In genomic region chr3:72560857-72561675, GRCh38 we compare ENCODE assay signal across 21 cellular contexts.
DNase-seq lines count a peak whose midpoint lies in the region; ATAC-seq lines count a peak whose summit lies in the region.
"Had no signal": no experiment of that assay in that cellular context is flagged by ENCODE, and none has a peak within 500 bp of the region (broad histone marks: within the 10 kb centered on the region; RNA-seq: fewer than 3 reads in every experiment).

No MANE protein-coding gene starts in this region.

- no peak for ATAC-seq in HG03097 (IDR thresholded peaks at IDR 0.05; ENCODE audit: low FRiP score, unreplicated experiment)
- ATAC-seq: mucosa of descending colon; stimulated activated naive CD8-positive, alpha-beta T cell treated with anti-CD3 and anti-CD28 coated beads, Interleukin-15, Interleukin-2, amounts not matched to agents 100 U/mL and 50 U/mL, for 24 hours; T-helper 17 cell had no signal

- no peaks in the 10 kb centered on the region for H3K27me3 ChIP-seq in HAP-1 (ENCODE audit: low read depth)
- H3K27me3 ChIP-seq: tibial artery had no signal

- no peak overlapping the region for H3K4me3 ChIP-seq in HAP-1
- H3K4me3 ChIP-seq: mucosa of descending colon, tibial artery had no signal

- no peaks in the 10 kb centered on the region for H3K9me3 ChIP-seq in HAP-1
- H3K9me3 ChIP-seq: mucosa of descending colon had no signal

- H3K36me3 ChIP-seq in HAP-1 (replicated peaks) = no peaks in the 10 kb centered on the region
- H3K36me3 ChIP-seq: tibial artery had no signal

- in situ Hi-C loops in HAP-1 (cut with MboI; ENCODE audit: low sequenced_read_pairs) = no loop called here

- H3K4me1 ChIP-seq in HAP-1 = no peaks in the 10 kb centered on the region; the same call in 1 of the 2 replicates
- H3K4me1 ChIP-seq: tibial artery had no signal

- DNase-seq in HAP-1 (ENCODE audit: low spot score in 2 of 2) (peak; percentile 45 to 53), astrocyte of the hippocampus (ENCODE audit: low read depth, low spot score) (peak; percentile 44), globus pallidus (ENCODE audit: low spot score) (peak; percentile 42), renal cortical epithelial cell (ENCODE audit: low read depth) (peak; percentile 45), islet precursor cell (no peak), HK-2 (ENCODE audit: unreplicated experiment) (no peak)
- DNase-seq in stimulated activated CD4-positive, alpha-beta T cell treated with anti-CD3 and anti-CD28 coated beads, Interleukin-4, amount 100 ng/mL, for 24 hours = no peak
- DNase-seq: activated CD4-positive, alpha-beta T cell treated with anti-CD3 and anti-CD28 coated beads, Interleukin-2, amount 10 ng/mL, durations not matched to agents 7 days and 5 days; CD4-positive, alpha-beta T cell; DMS 273 treated with DMSO at 0.1 percent for 48 hours; glutamatergic neuron; mucosa of descending colon; NCI-H1417 treated with DMSO at 0.1 percent for 48 hours; NCI-H2107; NCI-H524; small intestine; stimulated activated CD4-positive, alpha-beta T cell treated with anti-CD3 and anti-CD28 coated beads, Interleukin-4, amount 100 ng/mL, for 1 hour; stimulated activated naive CD8-positive, alpha-beta T cell treated with anti-CD3 and anti-CD28 coated beads, Interleukin-15, Interleukin-2, amounts not matched to agents 100 U/mL and 50 U/mL, for 24 hours; T-helper 17 cell; tibial artery had no signal

Comparison
In these comparisons a context has a peak if more than half of its experiments do, and no peak if none do; other contexts are left out.
1. DNase-seq: peak in HAP-1 (2 of 2), astrocyte of the hippocampus (single experiment), globus pallidus (single experiment) and renal cortical epithelial cell (single experiment); none in islet precursor cell (single experiment), stimulated activated CD4-positive, alpha-beta T cell treated with anti-CD3 and anti-CD28 coated beads, Interleukin-4, amount 100 ng/mL, for 24 hours (single experiment) and HK-2 (single experiment).